In the genomic region with DNA sequence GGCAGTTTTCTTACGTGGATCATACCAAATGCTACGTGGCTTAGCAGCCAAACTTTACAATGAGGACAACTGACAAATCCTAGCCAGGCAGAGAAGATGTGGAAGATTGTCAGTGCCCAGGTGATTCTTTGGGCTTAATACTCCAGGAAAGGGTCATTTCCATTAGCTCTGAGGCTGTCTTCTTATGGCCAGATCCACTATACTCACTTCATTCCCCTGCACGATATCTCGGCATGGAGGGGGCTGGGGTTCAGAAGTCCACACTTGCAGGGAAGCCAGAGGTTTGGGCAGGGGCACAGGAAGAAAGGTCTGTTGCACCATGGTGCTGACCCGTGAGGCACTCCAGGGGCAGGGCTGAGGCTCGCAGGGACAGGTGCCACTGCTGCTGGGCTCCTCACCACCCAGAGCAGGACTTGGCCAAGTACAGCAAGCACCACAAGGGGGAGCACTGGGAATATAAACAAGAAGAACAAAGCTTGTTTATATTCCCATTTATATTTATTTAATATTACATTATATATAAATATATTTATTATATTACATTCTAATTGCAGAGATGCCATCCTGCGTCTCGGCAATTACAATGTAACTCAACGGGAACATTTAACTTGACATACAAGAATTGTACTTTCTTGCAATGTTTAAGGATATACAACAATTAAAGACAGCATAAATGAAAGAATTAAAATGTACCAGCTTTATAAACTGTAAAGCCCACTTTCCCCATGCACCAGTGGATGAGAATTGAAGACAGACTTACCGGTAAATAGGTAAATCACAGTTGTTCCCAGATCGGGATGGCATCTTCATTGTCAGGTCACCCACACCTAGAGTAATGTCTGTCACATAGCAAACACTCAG, we compare ENCODE assay signal across 8 cellular contexts. TPM values are rescaled to one million over a fixed set of nuclear protein-coding genes. Genes with fewer than 3 reads are reported as not detected.
DNase-seq lines count a peak whose midpoint lies in the region; ATAC-seq and TF ChIP-seq lines count a peak whose summit lies in the region.

No MANE protein-coding gene starts in this region.

- H3K27ac ChIP-seq in OCI-LY1 (ENCODE audit: low read depth, low read length, poor library complexity, severe bottlenecking) = no peak overlapping the region

- TF ChIP-seq CTCF in GM12872 (IDR thresholded peaks at IDR 0.05; ENCODE audit: insufficient read depth, low read depth, low read length) (peak; percentile 65), OCI-LY1 (IDR thresholded peaks at IDR 0.05; ENCODE audit: low read length) (peak; percentile 26; the same call in 1 of the 2 replicates)

- no peak overlapping the region for H3K4me3 ChIP-seq in OCI-LY1 (ENCODE audit: low read depth, low read length, poor library complexity, severe bottlenecking)

- POLR2A ChIA-PET in naive thymus-derived CD8-positive, alpha-beta T cell (lab: Charles Lee) = no interaction called here

- no peaks in the 10 kb centered on the region for H3F3A ChIP-seq in OCI-LY1 (ENCODE audit: insufficient read depth, low read length)

- no peaks in the 10 kb centered on the region for H3K9me3 ChIP-seq in OCI-LY1 (ENCODE audit: low read length)

- H3K27ac Mint-ChIP-seq in naive thymus-derived CD8-positive, alpha-beta T cell = no peak overlapping the region
- no peak overlapping the region for H3K27ac Mint-ChIP-seq in stimulated activated naive B cell treated with anti-CD40 and anti-IgM and Interleukin-4, amounts not matched to agents 10 μg/mL and 1 μg/mL and 100 μg/mL, for 72 hours

- H3K4me1 ChIP-seq in OCI-LY1 (ENCODE audit: insufficient read depth, low read length, severe bottlenecking) = no peaks in the 10 kb centered on the region

- no peaks in the 10 kb centered on the region for H3K36me3 ChIP-seq in OCI-LY1 (ENCODE audit: insufficient read depth, low read length)

- H3K4me3 Mint-ChIP-seq in naive thymus-derived CD8-positive, alpha-beta T cell = no peak overlapping the region
- no peak overlapping the region for H3K4me3 Mint-ChIP-seq in stimulated activated naive B cell treated with anti-CD40 and anti-IgM and Interleukin-4, amounts not matched to agents 10 μg/mL and 1 μg/mL and 100 μg/mL, for 72 hours

- no peaks in the 10 kb centered on the region for H3K79me2 ChIP-seq in OCI-LY1 (ENCODE audit: insufficient read depth, low read length)

- no peaks in the 10 kb centered on the region for H3K9me3 Mint-ChIP-seq in naive thymus-derived CD8-positive, alpha-beta T cell
- H3K9me3 Mint-ChIP-seq in stimulated activated naive B cell treated with anti-CD40 and anti-IgM and Interleukin-4, amounts not matched to agents 10 μg/mL and 1 μg/mL and 100 μg/mL, for 72 hours = no peaks in the 10 kb centered on the region

- no peaks in the 10 kb centered on the region for H4K20me1 ChIP-seq in OCI-LY1 (ENCODE audit: insufficient read depth, low read length)

- ATAC-seq in HG03439 (IDR thresholded peaks at IDR 0.05; ENCODE audit: unreplicated experiment) = peak; percentile 70
- ATAC-seq in naive thymus-derived CD8-positive, alpha-beta T cell = peak; percentile 66 to 67
- peak; percentile 79 to 82 for ATAC-seq in stimulated activated naive B cell treated with anti-CD40 and anti-IgM and Interleukin-4, amounts not matched to agents 10 μg/mL and 1 μg/mL and 100 μg/mL, for 72 hours (replicated peaks)
- no peak for ATAC-seq in GM21381 (IDR thresholded peaks at IDR 0.05; ENCODE audit: unreplicated experiment)

- H3K9me2 ChIP-seq in OCI-LY1 (ENCODE audit: low read depth, low read length) = no peaks in the 10 kb centered on the region

- no peaks in the 10 kb centered on the region for H3K36me3 Mint-ChIP-seq in naive thymus-derived CD8-positive, alpha-beta T cell
- no peaks in the 10 kb centered on the region for H3K36me3 Mint-ChIP-seq in stimulated activated naive B cell treated with anti-CD40 and anti-IgM and Interleukin-4, amounts not matched to agents 10 μg/mL and 1 μg/mL and 100 μg/mL, for 72 hours

- H3K4me1 Mint-ChIP-seq in naive thymus-derived CD8-positive, alpha-beta T cell = peaks cover 0 to 2% (median 0%) of the 10 kb centered on the region in 4 donors
- H3K4me1 Mint-ChIP-seq in stimulated activated naive B cell treated with anti-CD40 and anti-IgM and Interleukin-4, amounts not matched to agents 10 μg/mL and 1 μg/mL and 100 μg/mL, for 72 hours = peaks cover 0 to 2% of the 10 kb centered on the region in 2 donors

- H3K4me2 ChIP-seq in OCI-LY1 (ENCODE audit: low read length) = no peak overlapping the region

- H3K9ac ChIP-seq in OCI-LY1 (ENCODE audit: low read length) = no peak overlapping the region

- DNase-seq in activated CD8-positive, alpha-beta memory T cell treated with anti-CD3 and anti-CD28 coated beads, Interleukin-2, amount 50 U/mL, for 4 hours = peak; percentile 66
- DNase-seq in erythroblast (lab: John Stamatoyannopoulos, UW) = peak; percentile 78 to 86
- DNase-seq in naive thymus-derived CD8-positive, alpha-beta T cell = peak; percentile 6 to 72 (median 31)
- peak; percentile 17 for DNase-seq in stimulated activated naive B cell treated with anti-CD40 and anti-IgM and Interleukin-4, amounts not matched to agents 10 μg/mL and 1 μg/mL and 100 μg/mL, for 72 hours

- TF ChIP-seq POLR2A in erythroblast (IDR thresholded peaks at IDR 0.05; ENCODE audit: low read length) = no peak

- no peaks in the 10 kb centered on the region for H3K27me3 ChIP-seq in OCI-LY1 (ENCODE audit: insufficient read depth, low read length)

- peaks cover 0 to 10% (median 3%) of the 10 kb centered on the region in 5 donors for H3K27me3 Mint-ChIP-seq in naive thymus-derived CD8-positive, alpha-beta T cell
- H3K27me3 Mint-ChIP-seq in stimulated activated naive B cell treated with anti-CD40 and anti-IgM and Interleukin-4, amounts not matched to agents 10 μg/mL and 1 μg/mL and 100 μg/mL, for 72 hours = peaks cover 7 to 12% of the 10 kb centered on the region in 2 donors

- H2AFZ ChIP-seq in OCI-LY1 (ENCODE audit: low read length) = no peak overlapping the region

RNA-seq across cellular contexts. Expression of a gene that starts 27.2 kb away (rescaled TPM):
- under 1 TPM in 1 of 2 experiments, not detected in 1; 0.49 TPM for total RNA-seq in naive thymus-derived CD8-positive, alpha-beta T cell
- under 1 TPM in 2 of 3 donors, not detected in 1; 0.46 to 0.55 TPM for polyA plus RNA-seq in naive thymus-derived CD8-positive, alpha-beta T cell

RNA-seq across cellular contexts. Expression of a gene that starts 33.5 kb away (rescaled TPM):
- not detected for total RNA-seq in naive thymus-derived CD8-positive, alpha-beta T cell
- polyA plus RNA-seq in naive thymus-derived CD8-positive, alpha-beta T cell = under 1 TPM in 2 of 3 donors, not detected in 1; 0.19 to 0.73 TPM

RNA-seq across cellular contexts. Expression of a gene that starts 43.8 kb away (rescaled TPM):
- total RNA-seq in naive thymus-derived CD8-positive, alpha-beta T cell = not detected
- not detected for polyA plus RNA-seq in naive thymus-derived CD8-positive, alpha-beta T cell

Comparison
In these comparisons a context has a peak if more than half of its experiments do, and no peak if none do; other contexts are left out.
1. DNase-seq: peak in every context shown above with its lines; median percentile 82 in erythroblast; 66 in activated CD8-positive, alpha-beta memory T cell treated with anti-CD3 and anti-CD28 coated beads, Interleukin-2, amount 50 U/mL, for 4 hours; 31 in naive thymus-derived CD8-positive, alpha-beta T cell; 17 in stimulated activated naive B cell treated with anti-CD40 and anti-IgM and Interleukin-4, amounts not matched to agents 10 μg/mL and 1 μg/mL and 100 μg/mL, for 72 hours.